In genomic region chr5:34687269-34688011, GRCh38 we compare ENCODE assay signal across 10 cellular contexts. TPM values are rescaled to one million over a fixed set of nuclear protein-coding genes. Genes with fewer than 3 reads are reported as not detected.
A peak's percentile ranks its signal among the peaks of the same experiment; 100 is the strongest.
DNase-seq lines count a peak whose midpoint lies in the region; ATAC-seq and TF ChIP-seq lines count a peak whose summit lies in the region.
"Had no signal": no experiment of that assay in that cellular context is flagged by ENCODE, and none has a peak within 500 bp of the region (broad histone marks: within the 10 kb centered on the region; RNA-seq: fewer than 3 reads in every experiment).

No MANE protein-coding gene starts in this region.

- H3K4me3 ChIP-seq in AG09309 (ENCODE audit: control insufficient read depth, low read depth, low read length) = no peak overlapping the region

- intact Hi-C loops in posterior cingulate gyrus (cut with DNase I) = no loop called here

- DNase-seq in AG09309 (ENCODE audit: low read depth) (peak; percentile 74), NCI-H226 (peak; percentile 95), epithelial cell of prostate (ENCODE audit: low read depth, low spot score) (no peak), omental fat pad (ENCODE audit: low spot score) (no peak), posterior cingulate gyrus (no peak), islet precursor cell (no peak), medulla oblongata (ENCODE audit: extremely low spot score) (no peak)
- DNase-seq: activated naive CD8-positive, alpha-beta T cell treated with anti-CD3 and anti-CD28 coated beads, Interleukin-2, amount 10 ng/mL, durations not matched to agents 7 days and 5 days; NCI-H1694 treated with DMSO at 0.1 percent for 48 hours had no signal

- ATAC-seq in omental fat pad (ENCODE audit: low FRiP score) = peak; percentile 76
- no peak for ATAC-seq in HG03354 (IDR thresholded peaks at IDR 0.05; ENCODE audit: poor library complexity, severe bottlenecking, unreplicated experiment)

- TF ChIP-seq CTCF in AG09309 (IDR thresholded peaks at IDR 0.05; ENCODE audit: control insufficient read depth, insufficient read depth, low read depth, low read length, missing control alignments) (no peak), omental fat pad (IDR thresholded peaks at IDR 0.05) (no peak)

- peak overlapping the region; percentile 38 for H3K27ac ChIP-seq in epithelial cell of prostate

RNA-seq across cellular contexts. Expression of gene RAI14, which starts 31.3 kb away (rescaled TPM):
- total RNA-seq in omental fat pad = 10 to 100 TPM; 16.4 to 32.2 (median 18.8) TPM

Comparison
In these comparisons a context has a peak if more than half of its experiments do, and no peak if none do; other contexts are left out.
1. DNase-seq: peak in AG09309 (single experiment) and NCI-H226 (single experiment); none in epithelial cell of prostate (single experiment), omental fat pad (single experiment), posterior cingulate gyrus (0 of 10), islet precursor cell (single experiment) and medulla oblongata (single experiment).